Comparison of ENCODE assay signal across 1 cellular context in genomic region chr11:128859563-128860441, GRCh38.
TF ChIP-seq lines count a peak whose summit lies in the region.

No MANE protein-coding gene starts in this region.

TF ChIP-seq in HepG2, 621 proteins besides CTCF, POLR2A, EP300 and RAD21 (continued from another document and continues in another):
- TF ChIP-seq ZNF687 (CRISPR knock-in tag; IDR thresholded peaks at IDR 0.05) (peak; percentile 35; the same call in 1 of the 2 replicates), MAFG (CRISPR knock-in tag; IDR thresholded peaks at IDR 0.05) (no peak), ZNF607 (CRISPR knock-in tag; IDR thresholded peaks at IDR 0.05; ENCODE audit: borderline replicate concordance) (no peak), HOXA5 (CRISPR knock-in tag; IDR thresholded peaks at IDR 0.05) (no peak), NBN (conservative IDR thresholded peaks at IDR 0.05) (no peak), SPEN (CRISPR knock-in tag; IDR thresholded peaks at IDR 0.05; ENCODE audit: low read depth) (0 out of 2 replicates have a peak, but pooled peaks have one; percentile 40), SOX5 (CRISPR knock-in tag; IDR thresholded peaks at IDR 0.05; ENCODE audit: borderline replicate concordance) (no peak), GABPB1 (CRISPR knock-in tag; IDR thresholded peaks at IDR 0.05) (peak; percentile 60), ZKSCAN5 (CRISPR knock-in tag; IDR thresholded peaks at IDR 0.05) (no peak), SMC3 (IDR thresholded peaks at IDR 0.05; ENCODE audit: low read length) (peak; percentile 24; the same call in 1 of the 2 replicates), KDM5A (IDR thresholded peaks at IDR 0.05; ENCODE audit: borderline replicate concordance, low read length) (no peak), ZNF709 (CRISPR knock-in tag; IDR thresholded peaks at IDR 0.05) (no peak), ZNF614 (CRISPR knock-in tag; IDR thresholded peaks at IDR 0.05; ENCODE audit: borderline replicate concordance) (peak; percentile 36; the same call in 1 of the 2 replicates), XRCC5 (optimal IDR thresholded peaks at IDR 0.05; ENCODE audit: low read length) (peak; percentile 74), SALL2 (CRISPR knock-in tag; IDR thresholded peaks at IDR 0.05) (no peak), HNRNPLL (IDR thresholded peaks at IDR 0.05; ENCODE audit: low read depth, low read length, poor library complexity, severe bottlenecking) (peak; percentile 51), ZFX (CRISPR knock-in tag; IDR thresholded peaks at IDR 0.05; ENCODE audit: low read depth) (peak; percentile 52; the same call in 1 of the 2 replicates), SMAD1 (CRISPR knock-in tag; IDR thresholded peaks at IDR 0.05; ENCODE audit: borderline replicate concordance, low read depth) (no peak), SRSF9 (IDR thresholded peaks at IDR 0.05; ENCODE audit: borderline replicate concordance, insufficient read depth, low read depth, low read length, poor library complexity, severe bottlenecking) (no peak), YEATS4 (CRISPR knock-in tag; IDR thresholded peaks at IDR 0.05; ENCODE audit: borderline replicate concordance) (no peak), ZBTB20 (CRISPR knock-in tag; IDR thresholded peaks at IDR 0.05; ENCODE audit: borderline replicate concordance, low read depth) (no peak), ZNF678 (CRISPR knock-in tag; IDR thresholded peaks at IDR 0.05) (no peak), ZNF17 (CRISPR knock-in tag; IDR thresholded peaks at IDR 0.05) (no peak), ZNF501 (CRISPR knock-in tag; IDR thresholded peaks at IDR 0.05) (peak; percentile 61; the same call in 1 of the 2 replicates), HMGXB4 (CRISPR knock-in tag; IDR thresholded peaks at IDR 0.05; ENCODE audit: borderline replicate concordance in 1 of 2, low read depth in 1 of 2) (peak in 1 of 2 experiments; percentile 44; a peak in 1 of 4 replicates), KDM2A (CRISPR knock-in tag; IDR thresholded peaks at IDR 0.05; ENCODE audit: borderline replicate concordance, low read depth) (peak; percentile 55; the same call in 1 of the 2 replicates), ZNF430 (CRISPR knock-in tag; IDR thresholded peaks at IDR 0.05) (no peak), CREM (IDR thresholded peaks at IDR 0.05) (no peak), CREM (CRISPR knock-in tag; IDR thresholded peaks at IDR 0.05) (no peak), NONO (IDR thresholded peaks at IDR 0.05) (no peak), NONO (CRISPR knock-in tag; conservative IDR thresholded peaks at IDR 0.05) (no peak), SMARCE1 (IDR thresholded peaks at IDR 0.05; ENCODE audit: borderline replicate concordance) (no peak), ZNF567 (CRISPR knock-in tag; IDR thresholded peaks at IDR 0.05; ENCODE audit: borderline replicate concordance) (no peak), POLR2G (IDR thresholded peaks at IDR 0.05; ENCODE audit: low read depth, low read length) (no peak), FOXP1 (IDR thresholded peaks at IDR 0.05) (no peak), FOXP1 (CRISPR knock-in tag; IDR thresholded peaks at IDR 0.05) (no peak), MYC (CRISPR knock-in tag; IDR thresholded peaks at IDR 0.05; ENCODE audit: borderline replicate concordance) (peak; percentile 6; the same call in 1 of the 2 replicates), KLF11 (CRISPR knock-in tag; IDR thresholded peaks at IDR 0.05) (no peak), STAG1 (CRISPR knock-in tag; IDR thresholded peaks at IDR 0.05) (peak; percentile 45), RARA (CRISPR knock-in tag; IDR thresholded peaks at IDR 0.05) (no peak)
- TF ChIP-seq, protein P1, sequence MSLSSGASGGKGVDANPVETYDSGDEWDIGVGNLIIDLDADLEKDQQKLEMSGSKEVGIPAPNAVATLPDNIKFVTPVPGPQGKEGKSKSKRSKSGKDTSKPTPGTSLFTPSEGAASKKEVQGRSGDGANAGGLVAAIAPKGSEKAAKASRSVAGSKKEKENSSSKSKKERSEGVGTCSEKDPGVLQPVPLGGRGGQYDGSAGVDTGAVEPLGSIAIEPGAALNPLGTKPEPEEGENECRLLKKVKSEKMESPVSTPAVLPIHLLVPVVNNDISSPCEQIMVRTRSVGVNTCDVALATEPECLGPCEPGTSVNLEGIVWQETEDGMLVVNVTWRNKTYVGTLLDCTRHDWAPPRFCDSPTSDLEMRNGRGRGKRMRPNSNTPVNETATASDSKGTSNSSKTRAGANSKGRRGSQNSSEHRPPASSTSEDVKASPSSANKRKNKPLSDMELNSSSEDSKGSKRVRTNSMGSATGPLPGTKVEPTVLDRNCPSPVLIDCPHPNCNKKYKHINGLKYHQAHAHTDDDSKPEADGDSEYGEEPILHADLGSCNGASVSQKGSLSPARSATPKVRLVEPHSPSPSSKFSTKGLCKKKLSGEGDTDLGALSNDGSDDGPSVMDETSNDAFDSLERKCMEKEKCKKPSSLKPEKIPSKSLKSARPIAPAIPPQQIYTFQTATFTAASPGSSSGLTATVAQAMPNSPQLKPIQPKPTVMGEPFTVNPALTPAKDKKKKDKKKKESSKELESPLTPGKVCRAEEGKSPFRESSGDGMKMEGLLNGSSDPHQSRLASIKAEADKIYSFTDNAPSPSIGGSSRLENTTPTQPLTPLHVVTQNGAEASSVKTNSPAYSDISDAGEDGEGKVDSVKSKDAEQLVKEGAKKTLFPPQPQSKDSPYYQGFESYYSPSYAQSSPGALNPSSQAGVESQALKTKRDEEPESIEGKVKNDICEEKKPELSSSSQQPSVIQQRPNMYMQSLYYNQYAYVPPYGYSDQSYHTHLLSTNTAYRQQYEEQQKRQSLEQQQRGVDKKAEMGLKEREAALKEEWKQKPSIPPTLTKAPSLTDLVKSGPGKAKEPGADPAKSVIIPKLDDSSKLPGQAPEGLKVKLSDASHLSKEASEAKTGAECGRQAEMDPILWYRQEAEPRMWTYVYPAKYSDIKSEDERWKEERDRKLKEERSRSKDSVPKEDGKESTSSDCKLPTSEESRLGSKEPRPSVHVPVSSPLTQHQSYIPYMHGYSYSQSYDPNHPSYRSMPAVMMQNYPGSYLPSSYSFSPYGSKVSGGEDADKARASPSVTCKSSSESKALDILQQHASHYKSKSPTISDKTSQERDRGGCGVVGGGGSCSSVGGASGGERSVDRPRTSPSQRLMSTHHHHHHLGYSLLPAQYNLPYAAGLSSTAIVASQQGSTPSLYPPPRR (CRISPR knock-in tag; IDR thresholded peaks at IDR 0.05; ENCODE audit: borderline replicate concordance), result no peak
- TF ChIP-seq, protein P2, sequence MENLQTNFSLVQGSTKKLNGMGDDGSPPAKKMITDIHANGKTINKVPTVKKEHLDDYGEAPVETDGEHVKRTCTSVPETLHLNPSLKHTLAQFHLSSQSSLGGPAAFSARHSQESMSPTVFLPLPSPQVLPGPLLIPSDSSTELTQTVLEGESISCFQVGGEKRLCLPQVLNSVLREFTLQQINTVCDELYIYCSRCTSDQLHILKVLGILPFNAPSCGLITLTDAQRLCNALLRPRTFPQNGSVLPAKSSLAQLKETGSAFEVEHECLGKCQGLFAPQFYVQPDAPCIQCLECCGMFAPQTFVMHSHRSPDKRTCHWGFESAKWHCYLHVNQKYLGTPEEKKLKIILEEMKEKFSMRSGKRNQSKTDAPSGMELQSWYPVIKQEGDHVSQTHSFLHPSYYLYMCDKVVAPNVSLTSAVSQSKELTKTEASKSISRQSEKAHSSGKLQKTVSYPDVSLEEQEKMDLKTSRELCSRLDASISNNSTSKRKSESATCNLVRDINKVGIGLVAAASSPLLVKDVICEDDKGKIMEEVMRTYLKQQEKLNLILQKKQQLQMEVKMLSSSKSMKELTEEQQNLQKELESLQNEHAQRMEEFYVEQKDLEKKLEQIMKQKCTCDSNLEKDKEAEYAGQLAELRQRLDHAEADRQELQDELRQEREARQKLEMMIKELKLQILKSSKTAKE (CRISPR knock-in tag; IDR thresholded peaks at IDR 0.05; ENCODE audit: borderline replicate concordance), result no peak
- TF ChIP-seq, protein P3, sequence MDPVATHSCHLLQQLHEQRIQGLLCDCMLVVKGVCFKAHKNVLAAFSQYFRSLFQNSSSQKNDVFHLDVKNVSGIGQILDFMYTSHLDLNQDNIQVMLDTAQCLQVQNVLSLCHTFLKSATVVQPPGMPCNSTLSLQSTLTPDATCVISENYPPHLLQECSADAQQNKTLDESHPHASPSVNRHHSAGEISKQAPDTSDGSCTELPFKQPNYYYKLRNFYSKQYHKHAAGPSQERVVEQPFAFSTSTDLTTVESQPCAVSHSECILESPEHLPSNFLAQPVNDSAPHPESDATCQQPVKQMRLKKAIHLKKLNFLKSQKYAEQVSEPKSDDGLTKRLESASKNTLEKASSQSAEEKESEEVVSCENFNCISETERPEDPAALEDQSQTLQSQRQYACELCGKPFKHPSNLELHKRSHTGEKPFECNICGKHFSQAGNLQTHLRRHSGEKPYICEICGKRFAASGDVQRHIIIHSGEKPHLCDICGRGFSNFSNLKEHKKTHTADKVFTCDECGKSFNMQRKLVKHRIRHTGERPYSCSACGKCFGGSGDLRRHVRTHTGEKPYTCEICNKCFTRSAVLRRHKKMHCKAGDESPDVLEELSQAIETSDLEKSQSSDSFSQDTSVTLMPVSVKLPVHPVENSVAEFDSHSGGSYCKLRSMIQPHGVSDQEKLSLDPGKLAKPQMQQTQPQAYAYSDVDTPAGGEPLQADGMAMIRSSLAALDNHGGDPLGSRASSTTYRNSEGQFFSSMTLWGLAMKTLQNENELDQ (CRISPR knock-in tag; IDR thresholded peaks at IDR 0.05; ENCODE audit: borderline replicate concordance), result no peak
- TF ChIP-seq, protein P4, sequence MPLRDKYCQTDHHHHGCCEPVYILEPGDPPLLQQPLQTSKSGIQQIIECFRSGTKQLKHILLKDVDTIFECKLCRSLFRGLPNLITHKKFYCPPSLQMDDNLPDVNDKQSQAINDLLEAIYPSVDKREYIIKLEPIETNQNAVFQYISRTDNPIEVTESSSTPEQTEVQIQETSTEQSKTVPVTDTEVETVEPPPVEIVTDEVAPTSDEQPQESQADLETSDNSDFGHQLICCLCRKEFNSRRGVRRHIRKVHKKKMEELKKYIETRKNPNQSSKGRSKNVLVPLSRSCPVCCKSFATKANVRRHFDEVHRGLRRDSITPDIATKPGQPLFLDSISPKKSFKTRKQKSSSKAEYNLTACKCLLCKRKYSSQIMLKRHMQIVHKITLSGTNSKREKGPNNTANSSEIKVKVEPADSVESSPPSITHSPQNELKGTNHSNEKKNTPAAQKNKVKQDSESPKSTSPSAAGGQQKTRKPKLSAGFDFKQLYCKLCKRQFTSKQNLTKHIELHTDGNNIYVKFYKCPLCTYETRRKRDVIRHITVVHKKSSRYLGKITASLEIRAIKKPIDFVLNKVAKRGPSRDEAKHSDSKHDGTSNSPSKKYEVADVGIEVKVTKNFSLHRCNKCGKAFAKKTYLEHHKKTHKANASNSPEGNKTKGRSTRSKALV (CRISPR knock-in tag; IDR thresholded peaks at IDR 0.05), result no peak
- TF ChIP-seq, protein P5, sequence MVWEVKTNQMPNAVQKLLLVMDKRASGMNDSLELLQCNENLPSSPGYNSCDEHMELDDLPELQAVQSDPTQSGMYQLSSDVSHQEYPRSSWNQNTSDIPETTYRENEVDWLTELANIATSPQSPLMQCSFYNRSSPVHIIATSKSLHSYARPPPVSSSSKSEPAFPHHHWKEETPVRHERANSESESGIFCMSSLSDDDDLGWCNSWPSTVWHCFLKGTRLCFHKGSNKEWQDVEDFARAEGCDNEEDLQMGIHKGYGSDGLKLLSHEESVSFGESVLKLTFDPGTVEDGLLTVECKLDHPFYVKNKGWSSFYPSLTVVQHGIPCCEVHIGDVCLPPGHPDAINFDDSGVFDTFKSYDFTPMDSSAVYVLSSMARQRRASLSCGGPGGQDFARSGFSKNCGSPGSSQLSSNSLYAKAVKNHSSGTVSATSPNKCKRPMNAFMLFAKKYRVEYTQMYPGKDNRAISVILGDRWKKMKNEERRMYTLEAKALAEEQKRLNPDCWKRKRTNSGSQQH (CRISPR knock-in tag; IDR thresholded peaks at IDR 0.05; ENCODE audit: low read depth), result no peak
- TF ChIP-seq, protein P6, sequence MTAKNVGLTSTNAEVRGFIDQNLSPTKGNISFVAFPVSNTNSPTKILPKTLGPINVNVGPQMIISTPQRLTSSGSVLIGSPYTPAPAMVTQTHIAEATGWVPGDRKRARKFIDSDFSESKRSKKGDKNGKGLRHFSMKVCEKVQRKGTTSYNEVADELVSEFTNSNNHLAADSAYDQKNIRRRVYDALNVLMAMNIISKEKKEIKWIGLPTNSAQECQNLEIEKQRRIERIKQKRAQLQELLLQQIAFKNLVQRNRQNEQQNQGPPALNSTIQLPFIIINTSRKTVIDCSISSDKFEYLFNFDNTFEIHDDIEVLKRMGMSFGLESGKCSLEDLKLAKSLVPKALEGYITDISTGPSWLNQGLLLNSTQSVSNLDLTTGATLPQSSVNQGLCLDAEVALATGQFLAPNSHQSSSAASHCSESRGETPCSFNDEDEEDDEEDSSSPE (CRISPR knock-in tag; IDR thresholded peaks at IDR 0.05), result peak; percentile 33; the same call in 1 of the 2 replicates
